23 cellular contexts compared by ENCODE assay signal in the genomic region with DNA sequence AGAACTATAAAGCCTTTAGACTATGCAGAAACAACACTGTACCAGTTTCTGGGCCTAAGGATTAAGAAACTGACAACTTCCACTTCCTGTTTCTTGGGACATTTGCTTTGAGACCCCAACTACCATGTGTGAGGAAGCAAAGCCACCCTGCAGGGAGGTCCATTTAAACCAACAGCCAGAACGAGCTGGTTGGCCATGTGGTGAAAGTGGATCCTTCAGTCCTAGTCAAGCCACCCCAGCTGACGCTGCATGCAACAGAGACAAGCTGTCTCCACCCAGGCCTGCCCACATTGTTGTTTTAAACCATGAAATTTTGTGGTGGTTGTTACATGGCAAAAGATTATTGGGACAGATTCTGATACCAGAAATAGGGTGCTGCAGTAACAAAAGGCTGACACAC. TPM values are rescaled to one million over a fixed set of nuclear protein-coding genes. Genes with fewer than 3 reads are reported as not detected.
DNase-seq lines count a peak whose midpoint lies in the region; ATAC-seq and TF ChIP-seq lines count a peak whose summit lies in the region.
"Had no signal": no experiment of that assay in that cellular context is flagged by ENCODE, and none has a peak within 500 bp of the region (broad histone marks: within the 10 kb centered on the region; RNA-seq: fewer than 3 reads in every experiment).

No MANE protein-coding gene starts in this region.

- intact Hi-C loops in transverse colon (cut with DNase I; ENCODE audit: low total_unique reads), result no loop called here

- TF ChIP-seq EP300 in transverse colon (IDR thresholded peaks at IDR 0.05; ENCODE audit: low read depth), result no peak

- no peak for ATAC-seq in HG03432 (IDR thresholded peaks at IDR 0.05; ENCODE audit: unreplicated experiment)
- ATAC-seq: activated CD8-positive, alpha-beta T cell treated with anti-CD3 and anti-CD28 coated beads for 36 hours; stimulated activated effector memory CD8-positive, alpha-beta T cell treated with anti-CD3 and anti-CD28 coated beads, Interleukin-12 subunit alpha, Interleukin-12 subunit beta, amount 100 ng/mL, for 72 hours; T-cell had no signal

- H3K27me3 ChIP-seq in ectodermal cell (ENCODE audit: control insufficient read depth, insufficient read depth, low read length, poor library complexity, severe bottlenecking) (no peaks in the 10 kb centered on the region), transverse colon (no peaks in the 10 kb centered on the region)
- H3K27me3 ChIP-seq: thyroid gland had no signal

- no peaks in the 10 kb centered on the region for H3K9me3 ChIP-seq in ectodermal cell (ENCODE audit: control insufficient read depth, low read length)
- no peaks in the 10 kb centered on the region for H3K9me3 ChIP-seq in transverse colon
- H3K9me3 ChIP-seq: thyroid gland had no signal

- H3K4me3 ChIP-seq in ectodermal cell (ENCODE audit: insufficient read depth, low read depth, low read length) (no peak overlapping the region), transverse colon (no peak overlapping the region)
- H3K4me3 ChIP-seq: thyroid gland had no signal

- no peak for TF ChIP-seq CTCF in transverse colon (IDR thresholded peaks at IDR 0.05)

- H3K4me1 ChIP-seq in ectodermal cell (ENCODE audit: control insufficient read depth, insufficient read depth, low read length) (peaks cover 8% of the 10 kb centered on the region), transverse colon (no peaks in the 10 kb centered on the region)
- H3K4me1 ChIP-seq: thyroid gland had no signal

- peak overlapping the region; percentile 16 for H3K27ac ChIP-seq in ectodermal cell (ENCODE audit: insufficient read depth, low read depth, low read length, poor library complexity, severe bottlenecking)
- no peak overlapping the region for H3K27ac ChIP-seq in transverse colon
- H3K27ac ChIP-seq: 22Rv1, thyroid gland, VCaP had no signal

- WGBS in ectodermal cell, 2 experiments, result 55 to 61% methylated on average over 2 of the region's 2 CpGs
- WGBS in transverse colon (ENCODE audit: low coverage in 1 of 2), 2 donors, result 60 to 75% methylated on average over 1 to 2 of the region's 2 CpGs

- H3K36me3 ChIP-seq in ectodermal cell (ENCODE audit: control insufficient read depth, insufficient read depth, low read length), result no peaks in the 10 kb centered on the region
- peaks cover 0 to 4% (median 0%) of the 10 kb centered on the region in 4 donors for H3K36me3 ChIP-seq in transverse colon

- in situ Hi-C loops in transverse colon (cut with MboI; ENCODE audit: low pct_ligation_motif_present in 1 of 4, low pct_unique_long_range_greater_than_20kb in 1 of 4, low sequenced_read_pairs in 3 of 4), result no loop called here

- DNase-seq in DMS 273 (lab: John Stamatoyannopoulos, UW; ENCODE audit: unreplicated experiment), result peak; percentile 88
- DNase-seq in DMS 273 treated with DMSO at 0.1 percent for 48 hours (lab: John Stamatoyannopoulos, UW), result no peak
- peak; percentile 69 for DNase-seq in NOMO-1 treated with dmso at 0.1 percent for 144 hours (lab: John Stamatoyannopoulos, UW; ENCODE audit: unreplicated experiment)
- peak; percentile 3 for DNase-seq in putamen (ENCODE audit: low spot score)
- no peak for DNase-seq in HuH-7 (ENCODE audit: low spot score)
- DNase-seq in transverse colon, result no peak
- DNase-seq: activated CD8-positive, alpha-beta T cell treated with anti-CD3 and anti-CD28 coated beads for 36 hours; activated T-cell treated with anti-CD3 and anti-CD28 coated beads, Interleukin-2, amount 50 U/mL, for 24 hours; hypothalamus; midbrain; NCI-H1417; NCI-H2171 treated with DMSO at 0.1 percent for 48 hours; NCI-H82; retina; RPMI8226; stimulated activated CD4-positive, alpha-beta T cell treated with anti-CD3 and anti-CD28 coated beads, Interleukin-15, amount 100 ng/mL, for 24 hours; T-cell; thyroid gland had no signal

- no peak for TF ChIP-seq POLR2A in transverse colon (IDR thresholded peaks at IDR 0.05)

RNA-seq across cellular contexts. Expression of a gene that starts 31.8 kb away (rescaled TPM):
- polyA plus RNA-seq in ectodermal cell (2013, experiment 1 of 4), result 0.09 TPM
- 0.04 TPM for polyA plus RNA-seq in ectodermal cell (2013, experiment 2 of 4)
- polyA plus RNA-seq in ectodermal cell (2013, experiment 3 of 4), result 0.05 TPM
- not detected for polyA plus RNA-seq in ectodermal cell (2013, experiment 4 of 4)
- total RNA-seq in transverse colon, result 1 to 10 TPM in 2 of 4 donors, under 1 TPM in 1, not detected in 1; 0.55 to 3.0 (median 1.3) TPM

Comparison
In these comparisons a context has a peak if more than half of its experiments do, and no peak if none do; other contexts are left out.
1. DNase-seq: peak in DMS 273 (single experiment), NOMO-1 treated with dmso at 0.1 percent for 144 hours (single experiment) and putamen (single experiment); none in DMS 273 treated with DMSO at 0.1 percent for 48 hours (single experiment), HuH-7 (single experiment) and transverse colon (single experiment).